ENCODE assay signal across 1 cellular context in genomic region chr12:51082561-51083139, GRCh38.
A peak's percentile ranks its signal among the peaks of the same experiment; 100 is the strongest.
TF ChIP-seq lines count a peak whose summit lies in the region.

No MANE protein-coding gene starts in this region.

TF ChIP-seq in SK-N-SH, 30 proteins besides CTCF, POLR2A, EP300 and RAD21 (continued from another document):
- TF ChIP-seq, protein P1, sequence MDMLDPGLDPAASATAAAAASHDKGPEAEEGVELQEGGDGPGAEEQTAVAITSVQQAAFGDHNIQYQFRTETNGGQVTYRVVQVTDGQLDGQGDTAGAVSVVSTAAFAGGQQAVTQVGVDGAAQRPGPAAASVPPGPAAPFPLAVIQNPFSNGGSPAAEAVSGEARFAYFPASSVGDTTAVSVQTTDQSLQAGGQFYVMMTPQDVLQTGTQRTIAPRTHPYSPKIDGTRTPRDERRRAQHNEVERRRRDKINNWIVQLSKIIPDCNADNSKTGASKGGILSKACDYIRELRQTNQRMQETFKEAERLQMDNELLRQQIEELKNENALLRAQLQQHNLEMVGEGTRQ (IDR thresholded peaks at IDR 0.05; ENCODE audit: borderline replicate concordance, low read depth, low read length): no peak
- TF ChIP-seq MXI1 (IDR thresholded peaks at IDR 0.05; ENCODE audit: low read depth, low read length) (peak; percentile 33; the same call in 1 of the 2 replicates), JUND (IDR thresholded peaks at IDR 0.05) (no peak), RCOR1 (IDR thresholded peaks at IDR 0.05; ENCODE audit: low read length) (no peak), NFIC (IDR thresholded peaks at IDR 0.05; ENCODE audit: borderline replicate concordance) (no peak), FOSL2 (IDR thresholded peaks at IDR 0.05; ENCODE audit: borderline replicate concordance, low read depth) (no peak), TCF12 (IDR thresholded peaks at IDR 0.05) (no peak), GATA2 (CRISPR knock-in tag; IDR thresholded peaks at IDR 0.05) (no peak), RXRA (IDR thresholded peaks at IDR 0.05; ENCODE audit: borderline replicate concordance, low read depth) (no peak), FOXJ3 (CRISPR knock-in tag; IDR thresholded peaks at IDR 0.05) (no peak), TAF1 (IDR thresholded peaks at IDR 0.05; ENCODE audit: borderline replicate concordance, low read depth, low read length) (no peak), NRF1 (IDR thresholded peaks at IDR 0.05; ENCODE audit: low read depth, low read length) (no peak), FOXM1 (IDR thresholded peaks at IDR 0.05; ENCODE audit: low read depth) (no peak), RFX5 (IDR thresholded peaks at IDR 0.05; ENCODE audit: low read length) (no peak), TEAD4 (IDR thresholded peaks at IDR 0.05; ENCODE audit: borderline replicate concordance, insufficient read depth) (no peak), SIN3A (IDR thresholded peaks at IDR 0.05; ENCODE audit: borderline replicate concordance, low read depth, low read length) (no peak)
- TF ChIP-seq, protein P2, sequence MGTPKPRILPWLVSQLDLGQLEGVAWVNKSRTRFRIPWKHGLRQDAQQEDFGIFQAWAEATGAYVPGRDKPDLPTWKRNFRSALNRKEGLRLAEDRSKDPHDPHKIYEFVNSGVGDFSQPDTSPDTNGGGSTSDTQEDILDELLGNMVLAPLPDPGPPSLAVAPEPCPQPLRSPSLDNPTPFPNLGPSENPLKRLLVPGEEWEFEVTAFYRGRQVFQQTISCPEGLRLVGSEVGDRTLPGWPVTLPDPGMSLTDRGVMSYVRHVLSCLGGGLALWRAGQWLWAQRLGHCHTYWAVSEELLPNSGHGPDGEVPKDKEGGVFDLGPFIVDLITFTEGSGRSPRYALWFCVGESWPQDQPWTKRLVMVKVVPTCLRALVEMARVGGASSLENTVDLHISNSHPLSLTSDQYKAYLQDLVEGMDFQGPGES (IDR thresholded peaks at IDR 0.05; ENCODE audit: low read depth, low read length): no peak
- TF ChIP-seq, protein P3, sequence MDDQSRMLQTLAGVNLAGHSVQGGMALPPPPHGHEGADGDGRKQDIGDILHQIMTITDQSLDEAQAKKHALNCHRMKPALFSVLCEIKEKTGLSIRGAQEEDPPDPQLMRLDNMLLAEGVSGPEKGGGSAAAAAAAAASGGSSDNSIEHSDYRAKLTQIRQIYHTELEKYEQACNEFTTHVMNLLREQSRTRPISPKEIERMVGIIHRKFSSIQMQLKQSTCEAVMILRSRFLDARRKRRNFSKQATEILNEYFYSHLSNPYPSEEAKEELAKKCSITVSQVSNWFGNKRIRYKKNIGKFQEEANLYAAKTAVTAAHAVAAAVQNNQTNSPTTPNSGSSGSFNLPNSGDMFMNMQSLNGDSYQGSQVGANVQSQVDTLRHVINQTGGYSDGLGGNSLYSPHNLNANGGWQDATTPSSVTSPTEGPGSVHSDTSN (IDR thresholded peaks at IDR 0.05): no peak
- TF ChIP-seq, protein P4, sequence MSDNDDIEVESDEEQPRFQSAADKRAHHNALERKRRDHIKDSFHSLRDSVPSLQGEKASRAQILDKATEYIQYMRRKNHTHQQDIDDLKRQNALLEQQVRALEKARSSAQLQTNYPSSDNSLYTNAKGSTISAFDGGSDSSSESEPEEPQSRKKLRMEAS (IDR thresholded peaks at IDR 0.05; ENCODE audit: low read depth): peak; percentile 60
